In genomic region chr9:101486693-101487442, GRCh38 we compare ENCODE assay signal across 1 cellular context.
TF ChIP-seq lines count a peak whose summit lies in the region.

No MANE protein-coding gene starts in this region.

TF ChIP-seq in HCT116, 20 proteins besides CTCF, POLR2A, EP300 and RAD21 (continued from another document):
- TF ChIP-seq MAX (IDR thresholded peaks at IDR 0.05) (peak; percentile 90), ELF1 (IDR thresholded peaks at IDR 0.05; ENCODE audit: borderline replicate concordance, low read depth) (no peak; the same call in 1 of the 2 replicates), ZFX (IDR thresholded peaks at IDR 0.05) (peak; percentile 97)
